ENCODE assay signal across 31 cellular contexts in the genomic region with DNA sequence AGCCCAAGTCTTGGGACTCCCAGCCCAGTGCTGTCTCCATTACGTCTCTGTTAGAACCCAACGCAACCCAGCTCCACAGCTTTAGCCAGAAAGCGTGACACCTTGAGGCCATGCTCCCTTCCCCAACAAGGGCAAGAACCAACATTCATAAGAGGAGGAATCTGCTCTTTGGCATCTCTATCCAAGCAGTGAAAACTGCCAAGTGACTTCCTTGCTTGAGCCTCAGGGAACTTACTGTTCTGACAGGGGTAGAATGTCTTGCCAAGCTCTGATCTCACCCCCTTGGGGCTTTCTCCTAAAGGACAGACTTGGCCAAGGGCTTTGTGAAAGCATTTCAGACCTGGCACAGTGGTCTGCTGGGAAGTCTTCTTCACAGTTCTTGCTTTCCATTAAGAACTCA. TPM values are rescaled to one million over a fixed set of nuclear protein-coding genes. Genes with fewer than 3 reads are reported as not detected.
"Had no signal": no experiment of that assay in that cellular context is flagged by ENCODE, and none has a peak within 500 bp of the region (broad histone marks: within the 10 kb centered on the region; RNA-seq: fewer than 3 reads in every experiment).

No MANE protein-coding gene starts in this region.

- H3K4me3 ChIP-seq: colonic mucosa, heart right ventricle, lower lobe of right lung, prostate gland, smooth muscle cell, suprapubic skin, tibial artery, upper lobe of left lung, uterus had no signal

- H3K36me3 ChIP-seq: colonic mucosa, heart right ventricle, lower lobe of right lung, prostate gland, suprapubic skin, tibial artery, upper lobe of left lung, uterus had no signal

- H3K27ac Mint-ChIP-seq: endodermal cell; memory B cell; mesothelial cell of epicardium; nephron; stimulated activated effector memory CD8-positive, alpha-beta T cell treated with anti-CD3 and anti-CD28 coated beads, Interleukin-12 subunit alpha, Interleukin-12 subunit beta, amount 100 ng/mL, for 72 hours had no signal

- H3K4me1 ChIP-seq: colonic mucosa, lower lobe of right lung, parathyroid adenoma, suprapubic skin, tibial artery, upper lobe of left lung, uterus had no signal

- H3K27me3 ChIP-seq: colonic mucosa, suprapubic skin, upper lobe of left lung, uterus had no signal

- H3K9me3 ChIP-seq: colonic mucosa, heart right ventricle, lower lobe of right lung, prostate gland, suprapubic skin, tibial artery, upper lobe of left lung, uterus had no signal

- ATAC-seq: left lobe of liver; lower lobe of right lung; stimulated activated effector memory CD8-positive, alpha-beta T cell treated with anti-CD3 and anti-CD28 coated beads, Interleukin-12 subunit alpha, Interleukin-12 subunit beta, amount 100 ng/mL, for 72 hours; stimulated activated naive CD8-positive, alpha-beta T cell treated with anti-CD3 and anti-CD28 coated beads, Interleukin-15, Interleukin-2, amounts not matched to agents 100 U/mL and 50 U/mL, for 24 hours had no signal

- H3K27ac ChIP-seq: colonic mucosa, heart right ventricle, lower lobe of right lung, parathyroid adenoma, prostate gland, suprapubic skin, tibial artery, upper lobe of left lung, uterus had no signal

- H3K36me3 Mint-ChIP-seq: memory B cell; mesothelial cell of epicardium; stimulated activated effector memory CD8-positive, alpha-beta T cell treated with anti-CD3 and anti-CD28 coated beads, Interleukin-12 subunit alpha, Interleukin-12 subunit beta, amount 100 ng/mL, for 72 hours had no signal

- H3K4me3 Mint-ChIP-seq: endodermal cell; memory B cell; mesothelial cell of epicardium; nephron; stimulated activated effector memory CD8-positive, alpha-beta T cell treated with anti-CD3 and anti-CD28 coated beads, Interleukin-12 subunit alpha, Interleukin-12 subunit beta, amount 100 ng/mL, for 72 hours had no signal

- DNase-seq: caudate nucleus; colonic mucosa; dermis blood vessel endothelial cell; effector CD4-positive, alpha-beta T cell; endodermal cell; erythroblast; foreskin fibroblast; heart right ventricle; hypothalamus; kidney glomerular epithelial cell; lower lobe of right lung; occipital lobe; retina; stimulated activated CD4-positive, alpha-beta T cell treated with anti-CD3 and anti-CD28 coated beads, Interleukin-4, amount 100 ng/mL, for 1 hour; stimulated activated CD8-positive, alpha-beta memory T cell treated with anti-CD3 and anti-CD28 coated beads, Interleukin-4, amount 100 ng/mL, for 48 hours; stimulated activated naive CD8-positive, alpha-beta T cell treated with anti-CD3 and anti-CD28 coated beads, Interleukin-15, Interleukin-2, amounts not matched to agents 100 U/mL and 50 U/mL, for 24 hours; upper lobe of left lung; uterus had no signal

- H3K9me3 Mint-ChIP-seq: endodermal cell; memory B cell; mesothelial cell of epicardium; nephron; stimulated activated effector memory CD8-positive, alpha-beta T cell treated with anti-CD3 and anti-CD28 coated beads, Interleukin-12 subunit alpha, Interleukin-12 subunit beta, amount 100 ng/mL, for 72 hours had no signal

- H3K4me1 Mint-ChIP-seq: memory B cell; stimulated activated effector memory CD8-positive, alpha-beta T cell treated with anti-CD3 and anti-CD28 coated beads, Interleukin-12 subunit alpha, Interleukin-12 subunit beta, amount 100 ng/mL, for 72 hours had no signal

RNA-seq across cellular contexts. Expression of a gene that starts 56.6 kb away (rescaled TPM):
- total RNA-seq: dermis blood vessel endothelial cell, endothelial cell of umbilical vein, fibroblast of lung, glomerular endothelial cell, lower lobe of right lung, smooth muscle cell had no signal
- polyA plus RNA-seq: fibroblast of lung, heart right ventricle, smooth muscle cell had no signal
